Comparison of ENCODE assay signal across 1 cellular context in the genomic region with DNA sequence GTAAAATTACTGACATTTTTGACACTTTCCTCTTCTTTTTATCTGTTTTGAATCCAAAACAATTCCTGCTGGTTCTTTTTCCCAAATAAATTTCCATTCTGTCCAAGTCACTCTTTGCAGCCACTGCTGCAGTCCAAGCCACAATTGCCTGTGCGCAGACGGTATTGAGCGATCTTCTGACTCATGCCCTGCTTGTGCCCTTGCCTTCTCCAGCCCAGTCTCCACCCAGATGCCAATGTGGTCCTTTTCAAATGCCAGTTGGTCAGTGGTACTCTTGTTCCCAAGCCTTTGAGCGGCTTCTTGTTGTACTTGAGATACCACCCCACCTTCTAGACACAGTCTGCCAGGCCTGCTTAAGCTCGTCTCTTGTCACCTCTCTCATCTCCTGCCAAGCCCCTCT.
TF ChIP-seq lines count a peak whose summit lies in the region.

No MANE protein-coding gene starts in this region.

TF ChIP-seq in IMR-90, 13 proteins besides CTCF, POLR2A, EP300 and RAD21:
- TF ChIP-seq MAFK (IDR thresholded peaks at IDR 0.05; ENCODE audit: low read depth, low read length) (no peak), NFE2L2 (IDR thresholded peaks at IDR 0.05; ENCODE audit: low read depth, low read length) (no peak), MAZ (IDR thresholded peaks at IDR 0.05; ENCODE audit: borderline replicate concordance, low read depth, low read length) (no peak), MXI1 (IDR thresholded peaks at IDR 0.05; ENCODE audit: borderline replicate concordance, low read depth, low read length) (no peak)
- TF ChIP-seq, protein P1, sequence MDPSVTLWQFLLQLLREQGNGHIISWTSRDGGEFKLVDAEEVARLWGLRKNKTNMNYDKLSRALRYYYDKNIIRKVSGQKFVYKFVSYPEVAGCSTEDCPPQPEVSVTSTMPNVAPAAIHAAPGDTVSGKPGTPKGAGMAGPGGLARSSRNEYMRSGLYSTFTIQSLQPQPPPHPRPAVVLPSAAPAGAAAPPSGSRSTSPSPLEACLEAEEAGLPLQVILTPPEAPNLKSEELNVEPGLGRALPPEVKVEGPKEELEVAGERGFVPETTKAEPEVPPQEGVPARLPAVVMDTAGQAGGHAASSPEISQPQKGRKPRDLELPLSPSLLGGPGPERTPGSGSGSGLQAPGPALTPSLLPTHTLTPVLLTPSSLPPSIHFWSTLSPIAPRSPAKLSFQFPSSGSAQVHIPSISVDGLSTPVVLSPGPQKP (IDR thresholded peaks at IDR 0.05; ENCODE audit: borderline replicate concordance, low read depth, low read length), result no peak
